ENCODE assay signal across 14 cellular contexts in genomic region chr12:9906888-9907287, GRCh38. TPM values are rescaled to one million over a fixed set of nuclear protein-coding genes. Genes with fewer than 3 reads are reported as not detected.
DNase-seq lines count a peak whose midpoint lies in the region; ATAC-seq and TF ChIP-seq lines count a peak whose summit lies in the region.
"Had no signal": no experiment of that assay in that cellular context is flagged by ENCODE, and none has a peak within 500 bp of the region (broad histone marks: within the 10 kb centered on the region; RNA-seq: fewer than 3 reads in every experiment).

No MANE protein-coding gene starts in this region.

- no peak overlapping the region for H3K4me3 Mint-ChIP-seq in activated naive CD4-positive, alpha-beta T cell treated with anti-CD3 and anti-CD28 coated beads for 36 hours
- H3K4me3 Mint-ChIP-seq in naive thymus-derived CD8-positive, alpha-beta T cell, result peak overlapping the region; percentile 51 to 83 (median 75)

- ATAC-seq in DND-41 (ENCODE audit: insufficient read depth, low read depth), result peak; percentile 82
- ATAC-seq in naive thymus-derived CD8-positive, alpha-beta T cell, result peak; percentile 98 to 99

- TF ChIP-seq POLR2A in vagina (IDR thresholded peaks at IDR 0.05), result no peak

- H3K27me3 Mint-ChIP-seq in activated naive CD4-positive, alpha-beta T cell treated with anti-CD3 and anti-CD28 coated beads for 36 hours (ENCODE audit: low read depth), result no peaks in the 10 kb centered on the region
- no peaks in the 10 kb centered on the region for H3K27me3 Mint-ChIP-seq in naive thymus-derived CD8-positive, alpha-beta T cell

- H2AFZ ChIP-seq in DND-41 (ENCODE audit: low read depth, low read length), result no peak overlapping the region

- H3K9me3 ChIP-seq in DND-41 (ENCODE audit: insufficient read depth, low read length, severe bottlenecking) (peaks cover 31% of the 10 kb centered on the region), vagina (peaks cover 19% of the 10 kb centered on the region)
- H3K9me3 ChIP-seq: SJCRH30 had no signal

- no peaks in the 10 kb centered on the region for H3K36me3 ChIP-seq in DND-41 (ENCODE audit: insufficient read depth, low read length)
- no peaks in the 10 kb centered on the region for H3K36me3 ChIP-seq in vagina
- H3K36me3 ChIP-seq: SJCRH30 had no signal

- CTCF ChIA-PET in activated naive CD4-positive, alpha-beta T cell treated with anti-CD3 and anti-CD28 coated beads for 36 hours (lab: Charles Lee), result interaction anchor here (1.0 to 4.2 kb wide), 7 partner anchors 13 to 246 kb away, joined by 3 to 27 read pairs (median 4); no protein-coding TSS in a partner anchor

- no peak overlapping the region for H3K4me3 ChIP-seq in DND-41 (ENCODE audit: low read depth in 1 of 2, low read length in 2 of 2)
- H3K4me3 ChIP-seq in vagina, result no peak overlapping the region
- H3K4me3 ChIP-seq: SJCRH30 had no signal

- H3K27me3 ChIP-seq in DND-41 (ENCODE audit: insufficient read depth, low read length, poor library complexity) (no peaks in the 10 kb centered on the region), vagina (no peaks in the 10 kb centered on the region)
- H3K27me3 ChIP-seq: SJCRH30 had no signal

- POLR2A ChIA-PET in naive thymus-derived CD8-positive, alpha-beta T cell (lab: Charles Lee), result interaction anchor here (0.6 to 3.2 kb wide), 11 partner anchors 9 to 164 kb away, joined by 3 to 26 read pairs (median 5); partner anchors contain the start of genes CD69 and CLEC2B

- no peaks in the 10 kb centered on the region for H4K20me1 ChIP-seq in DND-41 (ENCODE audit: insufficient read depth, low read length)

- H3K36me3 Mint-ChIP-seq in activated naive CD4-positive, alpha-beta T cell treated with anti-CD3 and anti-CD28 coated beads for 36 hours (ENCODE audit: low read depth), result peaks cover 15% of the 10 kb centered on the region
- peaks cover 0 to 30% (median 22%) of the 10 kb centered on the region in 3 donors for H3K36me3 Mint-ChIP-seq in naive thymus-derived CD8-positive, alpha-beta T cell

- peak overlapping the region; percentile 68 for H3K27ac Mint-ChIP-seq in activated naive CD4-positive, alpha-beta T cell treated with anti-CD3 and anti-CD28 coated beads for 36 hours
- peak overlapping the region; percentile 45 to 94 (median 90) for H3K27ac Mint-ChIP-seq in naive thymus-derived CD8-positive, alpha-beta T cell

- peaks cover 38% of the 10 kb centered on the region for H3K9me3 Mint-ChIP-seq in activated naive CD4-positive, alpha-beta T cell treated with anti-CD3 and anti-CD28 coated beads for 36 hours
- H3K9me3 Mint-ChIP-seq in naive thymus-derived CD8-positive, alpha-beta T cell, result peaks cover 9 to 57% (median 32%) of the 10 kb centered on the region in 9 donors

- no peak overlapping the region for H3K9ac ChIP-seq in DND-41 (ENCODE audit: low read depth, low read length)

- no peak overlapping the region for H3K4me2 ChIP-seq in DND-41 (ENCODE audit: insufficient read depth, low read length)

- TF ChIP-seq CTCF in DND-41 (IDR thresholded peaks at IDR 0.05; ENCODE audit: borderline replicate concordance, extremely low read depth, low read length, poor library complexity, severe bottlenecking) (no peak), vagina (IDR thresholded peaks at IDR 0.05) (no peak)

- H3K4me1 ChIP-seq in DND-41 (ENCODE audit: insufficient read depth, low read length) (0 out of 2 replicates have a peak, but pooled peaks cover 2% of the 10 kb centered on the region), vagina (no peaks in the 10 kb centered on the region)
- H3K4me1 ChIP-seq: SJCRH30 had no signal

- no peak for DNase-seq in DND-41
- peak; percentile 40 for DNase-seq in SKM-1 treated with dmso at 0.1 percent for 144 hours (lab: John Stamatoyannopoulos, UW; ENCODE audit: unreplicated experiment)
- peak; percentile 49 for DNase-seq in activated naive CD4-positive, alpha-beta T cell treated with anti-CD3 and anti-CD28 coated beads for 36 hours
- DNase-seq in naive thymus-derived CD8-positive, alpha-beta T cell, result peak in 9 of 10 donors; percentile 4 to 80 (median 59)
- DNase-seq in amniotic stem cell (lab: John Stamatoyannopoulos, UW), result no peak
- no peak for DNase-seq in DMS 273 treated with DMSO at 0.1 percent for 48 hours (lab: John Stamatoyannopoulos, UW)
- no peak for DNase-seq in SHP77 (lab: John Stamatoyannopoulos, UW)
- no peak for DNase-seq in vagina (ENCODE audit: extremely low spot score in 2 of 2)
- DNase-seq: activated effector memory CD4-positive, alpha-beta T cell treated with Interleukin-2 at 50 U/mL for 16 hours; effector CD8-positive, alpha-beta T cell; NCI-H2227 treated with DMSO at 0.1 percent for 48 hours; SJCRH30 had no signal

- intact Hi-C loops in activated naive CD4-positive, alpha-beta T cell treated with anti-CD3 and anti-CD28 coated beads for 36 hours (cut with micrococcal nuclease), result loop anchor here (1.0 to 2.0 kb wide), 2 partner anchors 38 kb away; partner anchors contain the start of gene CLEC2B
- intact Hi-C loops in vagina (cut with DNase I), result no loop called here

- H3K4me1 Mint-ChIP-seq in activated naive CD4-positive, alpha-beta T cell treated with anti-CD3 and anti-CD28 coated beads for 36 hours (ENCODE audit: low read depth), result peaks cover 21% of the 10 kb centered on the region
- H3K4me1 Mint-ChIP-seq in naive thymus-derived CD8-positive, alpha-beta T cell, result peaks cover 17 to 42% (median 39%) of the 10 kb centered on the region in 4 donors

- no peak overlapping the region for H3K27ac ChIP-seq in DND-41 (ENCODE audit: low read length)
- H3K27ac ChIP-seq in vagina, result no peak overlapping the region
- H3K27ac ChIP-seq: SJCRH30 had no signal

- no peaks in the 10 kb centered on the region for H3K79me2 ChIP-seq in DND-41 (ENCODE audit: insufficient read depth, low read length)

RNA-seq across cellular contexts. Expression of gene CLEC2A, which starts 25.3 kb away (rescaled TPM):
- not detected for total RNA-seq in activated naive CD4-positive, alpha-beta T cell treated with anti-CD3 and anti-CD28 coated beads for 36 hours
- not detected for total RNA-seq in naive thymus-derived CD8-positive, alpha-beta T cell
- polyA plus RNA-seq in naive thymus-derived CD8-positive, alpha-beta T cell, result not detected
- not detected for total RNA-seq in vagina
- total RNA-seq: mononuclear cell, SJCRH30, subcutaneous adipose tissue had no signal

RNA-seq across cellular contexts. Expression of gene KLRF2, which starts 25.6 kb away (rescaled TPM):
- total RNA-seq in activated naive CD4-positive, alpha-beta T cell treated with anti-CD3 and anti-CD28 coated beads for 36 hours, result not detected
- total RNA-seq in naive thymus-derived CD8-positive, alpha-beta T cell, result not detected
- polyA plus RNA-seq in naive thymus-derived CD8-positive, alpha-beta T cell, result not detected
- not detected for total RNA-seq in vagina
- total RNA-seq: mononuclear cell, SJCRH30, subcutaneous adipose tissue had no signal

RNA-seq across cellular contexts. Expression of gene CLEC2B, which starts 37.7 kb away (rescaled TPM):
- 10 to 100 TPM; 30.3 to 30.7 TPM for total RNA-seq in activated naive CD4-positive, alpha-beta T cell treated with anti-CD3 and anti-CD28 coated beads for 36 hours
- total RNA-seq in naive thymus-derived CD8-positive, alpha-beta T cell, result 10 to 100 TPM; 85.1 to 95.6 TPM
- polyA plus RNA-seq in naive thymus-derived CD8-positive, alpha-beta T cell, result 10 to 100 TPM; 36.8 to 78.4 (median 41.9) TPM
- 35.6 TPM for total RNA-seq in vagina
- total RNA-seq: SJCRH30 had no signal

Comparison
In these comparisons a context has a peak if more than half of its experiments do, and no peak if none do; other contexts are left out.
1. DNase-seq: peak in SKM-1 treated with dmso at 0.1 percent for 144 hours (single experiment), activated naive CD4-positive, alpha-beta T cell treated with anti-CD3 and anti-CD28 coated beads for 36 hours (single experiment) and naive thymus-derived CD8-positive, alpha-beta T cell (9 of 10); none in DND-41 (single experiment), amniotic stem cell (single experiment), DMS 273 treated with DMSO at 0.1 percent for 48 hours (single experiment), SHP77 (0 of 2) and vagina (0 of 2).